ENCODE assay signal across 8 cellular contexts in the genomic region with DNA sequence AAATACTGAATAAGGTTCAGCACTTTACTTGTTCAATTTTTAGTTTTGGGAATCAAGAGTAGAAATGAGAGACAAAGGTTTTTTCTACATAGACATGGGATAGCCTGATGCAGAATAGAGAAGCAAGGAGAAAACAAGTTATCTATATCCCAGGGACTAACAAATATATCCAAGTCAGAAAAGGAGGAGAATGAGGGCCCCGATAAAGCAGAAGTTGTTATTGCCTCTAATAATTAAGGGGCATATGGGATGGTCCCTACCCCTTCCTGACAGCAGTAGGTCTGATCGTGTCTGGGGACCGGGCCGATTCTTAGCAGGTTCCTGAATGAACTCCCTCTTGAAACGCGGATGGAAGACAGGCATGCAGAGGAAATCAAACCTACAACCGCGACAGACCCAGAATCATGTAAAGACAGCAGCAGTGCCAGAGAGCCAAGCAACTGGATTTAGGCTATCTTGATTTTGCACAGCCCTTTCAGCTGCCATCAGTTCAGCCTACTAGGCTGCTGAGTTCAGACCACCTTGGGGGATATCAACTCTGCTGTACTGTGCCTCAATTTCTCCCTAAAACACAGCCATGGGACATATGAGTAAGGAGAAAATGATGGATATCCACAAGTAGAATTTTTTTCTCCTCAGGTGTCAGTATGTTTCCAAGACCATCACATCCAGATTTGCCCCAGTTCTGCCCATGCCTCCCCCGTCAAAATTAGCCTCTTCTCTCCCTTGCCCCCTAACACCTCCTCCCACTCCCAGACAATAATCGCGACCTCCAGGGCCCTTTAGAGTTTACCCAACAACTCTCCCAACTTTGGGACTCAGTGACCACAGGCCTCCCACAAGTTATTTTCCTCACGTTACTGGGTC. TPM values are rescaled to one million over a fixed set of nuclear protein-coding genes. Genes with fewer than 3 reads are reported as not detected.
DNase-seq lines count a peak whose midpoint lies in the region; ATAC-seq and TF ChIP-seq lines count a peak whose summit lies in the region.

No MANE protein-coding gene starts in this region.

- H3K9me3 ChIP-seq in HUES6 (ENCODE audit: control insufficient read depth, insufficient read depth, low read depth, low read length): no peaks in the 10 kb centered on the region
- H3K9me3 ChIP-seq in mononuclear cell (ENCODE audit: low read depth, low read length): no peaks in the 10 kb centered on the region

- intact Hi-C loops in left colon (cut with DNase I, micrococcal nuclease): no loop called here

- H3K36me3 ChIP-seq in HUES6 (ENCODE audit: control insufficient read depth, insufficient read depth, low read length): peaks cover 38% of the 10 kb centered on the region

- H3K27me3 ChIP-seq in HUES6 (ENCODE audit: control insufficient read depth, insufficient read depth, low read length) (no peaks in the 10 kb centered on the region), mononuclear cell (ENCODE audit: insufficient read depth, low read length) (no peaks in the 10 kb centered on the region)

- H3K27ac ChIP-seq in HUES6 (ENCODE audit: low read depth, low read length): peak overlapping the region; percentile 77
- peak overlapping the region; percentile 89 for H3K27ac ChIP-seq in caudate nucleus (ENCODE audit: low read depth, low read length)

- no peaks in the 10 kb centered on the region; the same call in 1 of the 2 replicates for H3K4me1 ChIP-seq in HUES6 (ENCODE audit: control insufficient read depth, insufficient read depth, low read length)
- peaks cover 28% of the 10 kb centered on the region for H3K4me1 ChIP-seq in mononuclear cell (ENCODE audit: insufficient read depth, low read length)

- ATAC-seq in left colon (no peak), GM21576 (IDR thresholded peaks at IDR 0.05; ENCODE audit: unreplicated experiment) (no peak), GM21717 (IDR thresholded peaks at IDR 0.05; ENCODE audit: unreplicated experiment) (no peak)

- DNase-seq in AG10803 (ENCODE audit: low read depth) (no peak), caudate nucleus (lab: John Stamatoyannopoulos, UW) (peak in 1 of 61 donors; percentile 23), left colon (no peak), NAMALWA (ENCODE audit: low spot score) (no peak)

- no peak for TF ChIP-seq CTCF in AG10803 (conservative IDR thresholded peaks at IDR 0.05; ENCODE audit: low read length)

- peak overlapping the region; percentile 91 for H3K9ac ChIP-seq in HUES6 (ENCODE audit: low read length)

- H3K4me3 ChIP-seq in AG10803 (ENCODE audit: low read length) (peak overlapping the region; percentile 99), HUES6 (ENCODE audit: low read depth, low read length) (peak overlapping the region; percentile 86), mononuclear cell (ENCODE audit: low read length) (peak overlapping the region; percentile 72)

RNA-seq across cellular contexts. Expression of gene PRMT5, which starts 0.7 kb away (rescaled TPM):
- 8.2 TPM for total RNA-seq in mononuclear cell
- total RNA-seq in left colon: 10 to 100 TPM; 40.5 to 63.9 TPM

RNA-seq across cellular contexts. Expression of gene RBM23, which starts 9.5 kb away (rescaled TPM):
- total RNA-seq in mononuclear cell (122 TPM), left colon (10 to 100 TPM; 60.4 to 81.9 TPM)

RNA-seq across cellular contexts. Expression of gene HAUS4, which starts 28.4 kb away (rescaled TPM):
- 41.2 TPM for total RNA-seq in mononuclear cell
- 10 to 100 TPM; 33.5 to 33.6 TPM for total RNA-seq in left colon

RNA-seq across cellular contexts. Expression of gene REM2, which starts 45.4 kb away (rescaled TPM):
- 2.1 TPM for total RNA-seq in mononuclear cell
- under 1 TPM; 0.58 to 0.64 TPM for total RNA-seq in left colon

RNA-seq across cellular contexts. Expression of gene AJUBA, which starts 53.9 kb away (rescaled TPM):
- total RNA-seq in mononuclear cell (0.21 TPM), left colon (1 to 10 TPM; 1.4 to 4.1 TPM)
